Comparison of ENCODE assay signal across 8 cellular contexts in the genomic region with DNA sequence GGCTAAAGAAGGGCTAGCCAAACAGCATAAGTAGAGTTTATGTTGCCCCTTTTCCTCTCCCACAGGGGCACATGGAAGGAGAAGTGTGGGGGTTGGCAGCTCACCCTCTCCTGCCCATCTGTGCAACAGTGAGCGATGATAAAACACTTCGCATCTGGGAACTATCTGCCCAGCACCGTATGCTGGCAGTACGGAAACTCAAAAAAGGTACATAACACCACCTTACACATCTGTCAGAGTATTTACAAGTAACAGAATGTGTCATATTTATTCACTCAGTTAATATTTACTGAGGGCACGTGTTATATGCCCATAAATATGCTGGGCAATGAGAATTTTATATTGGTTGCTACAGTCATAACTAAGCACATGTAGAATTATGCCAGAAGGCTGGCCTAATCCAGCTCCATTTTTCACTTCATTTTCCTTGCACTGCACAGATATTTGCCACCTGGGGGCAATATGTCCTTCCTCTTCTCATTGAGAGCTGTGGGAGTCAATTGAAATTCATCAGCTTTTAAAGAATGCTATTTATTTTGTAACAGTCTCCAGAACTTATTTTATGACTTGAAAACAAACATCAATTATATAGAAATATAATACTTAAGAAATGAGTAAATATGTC.
A peak's percentile ranks its signal among the peaks of the same experiment; 100 is the strongest.
DNase-seq lines count a peak whose midpoint lies in the region; ATAC-seq, FAIRE-seq and TF ChIP-seq lines count a peak whose summit lies in the region.

No MANE protein-coding gene starts in this region.

- H3K79me2 ChIP-seq in H9 (ENCODE audit: insufficient read depth, low read length), result no peaks in the 10 kb centered on the region

- no peak overlapping the region for H2BK12ac ChIP-seq in H9 (ENCODE audit: insufficient read length, low read depth, low read length)

- no peak overlapping the region for H3K27ac ChIP-seq in C4-2B
- H3K27ac ChIP-seq in H9 (ENCODE audit: insufficient read length, low read depth, low read length), result no peak overlapping the region
- H3K27ac ChIP-seq in psoas muscle, result peak overlapping the region; percentile 64

- no CpG with 5 or more reads among the region's 5 CpGs for WGBS in H9 (ENCODE audit: extremely low coverage, insufficient read length, low lambda C conversion rate)
- 75 to 83% (median 76%) methylated on average over 5 of the region's 5 CpGs for WGBS in psoas muscle, 3 donors

- H3K4me1 ChIP-seq in H9 (ENCODE audit: insufficient read depth, low read length) (no peaks in the 10 kb centered on the region), psoas muscle (peaks cover 35% of the 10 kb centered on the region)

- H3K56ac ChIP-seq in H9 (ENCODE audit: insufficient read length, low read depth, low read length), result no peak overlapping the region

- H3K27me3 ChIP-seq in H9 (ENCODE audit: insufficient read depth, low read length) (no peaks in the 10 kb centered on the region), psoas muscle (ENCODE audit: insufficient read depth in 3 of 3, low read length in 2 of 3) (no peaks in the 10 kb centered on the region)

- no peak overlapping the region for H3T11ph ChIP-seq in H9 (ENCODE audit: low read length)

- H3K4me3 ChIP-seq in psoas muscle, result no peak overlapping the region

- no peak overlapping the region for H2AK5ac ChIP-seq in H9 (ENCODE audit: insufficient read length, low read length)

- H3K27me3 Mint-ChIP-seq in H9 (ENCODE audit: low read depth), result no peaks in the 10 kb centered on the region
- no peaks in the 10 kb centered on the region for H3K27me3 Mint-ChIP-seq in activated naive CD4-positive, alpha-beta T cell treated with anti-CD3 and anti-CD28 coated beads for 36 hours (ENCODE audit: low read depth)

- no peak overlapping the region for H3K4me2 ChIP-seq in H9 (ENCODE audit: insufficient read depth, insufficient read length, low read length)

- no peak for FAIRE-seq in GM12891 (lab: Jason Lieb, UNC)

- H3K79me1 ChIP-seq in H9 (ENCODE audit: insufficient read depth, low read depth, low read length, poor library complexity, severe bottlenecking), result no peaks in the 10 kb centered on the region

- H2BK5ac ChIP-seq in H9 (ENCODE audit: insufficient read length, low read length), result no peak overlapping the region

- H3K23ac ChIP-seq in H9 (ENCODE audit: insufficient read length, low read depth, low read length), result no peak overlapping the region

- H4K5ac ChIP-seq in H9 (ENCODE audit: insufficient read length, low read depth, low read length), result no peak overlapping the region

- no peak overlapping the region for H3K9ac ChIP-seq in H9 (ENCODE audit: extremely low read depth, insufficient read length, low read length)

- H3K18ac ChIP-seq in H9 (ENCODE audit: insufficient read length, low read depth, low read length), result no peak overlapping the region

- H2BK120ac ChIP-seq in H9 (ENCODE audit: low read depth, low read length, poor library complexity, severe bottlenecking), result no peak overlapping the region

- no peaks in the 10 kb centered on the region for H3K4me1 Mint-ChIP-seq in H9
- H3K4me1 Mint-ChIP-seq in activated naive CD4-positive, alpha-beta T cell treated with anti-CD3 and anti-CD28 coated beads for 36 hours (ENCODE audit: low read depth), result peaks cover 27% of the 10 kb centered on the region

- H4K20me1 ChIP-seq in H9 (ENCODE audit: control insufficient read depth, insufficient read depth, insufficient read length), result no peaks in the 10 kb centered on the region

- H2BK20ac ChIP-seq in H9 (ENCODE audit: low read depth, low read length, poor library complexity, severe bottlenecking), result no peak overlapping the region

- intact Hi-C loops in psoas muscle (cut with DNase I), result loop anchor here (5.0 to 10.0 kb wide), 4 partner anchors 75 to 273 kb away; no protein-coding TSS in a partner anchor
- intact Hi-C loops in activated naive CD4-positive, alpha-beta T cell treated with anti-CD3 and anti-CD28 coated beads for 36 hours (cut with micrococcal nuclease), result loop anchor here (1.0 to 5.0 kb wide), 9 partner anchors 115 to 718 kb away; partner anchors contain the start of genes CCDC88A, EML6 and PPP4R3B

- H3K9me3 ChIP-seq in H9 (ENCODE audit: control insufficient read depth, low read depth, low read length) (no peaks in the 10 kb centered on the region), psoas muscle (no peaks in the 10 kb centered on the region)

- H3K23me2 ChIP-seq in H9 (ENCODE audit: insufficient read length, low read depth, low read length, poor library complexity, severe bottlenecking), result no peaks in the 10 kb centered on the region

- H3K27ac Mint-ChIP-seq in H9, result no peak overlapping the region
- no peak overlapping the region for H3K27ac Mint-ChIP-seq in activated naive CD4-positive, alpha-beta T cell treated with anti-CD3 and anti-CD28 coated beads for 36 hours

- peak; percentile 70 for TF ChIP-seq CTCF in C4-2B (conservative IDR thresholded peaks at IDR 0.05)
- TF ChIP-seq CTCF in H9 (conservative IDR thresholded peaks at IDR 0.05), result peak; percentile 57
- TF ChIP-seq CTCF in psoas muscle (IDR thresholded peaks at IDR 0.05), result peak; percentile 59

- CTCF ChIA-PET in activated naive CD4-positive, alpha-beta T cell treated with anti-CD3 and anti-CD28 coated beads for 36 hours (lab: Charles Lee), result interaction anchor here (0.6 to 2.6 kb wide), 19 partner anchors 8 to 376 kb away, joined by 3 to 23 read pairs (median 4); no protein-coding TSS in a partner anchor

- H3K36me3 ChIP-seq in psoas muscle (ENCODE audit: insufficient read depth in 1 of 2, low read depth in 1 of 2), result no peaks in the 10 kb centered on the region

- no peaks in the 10 kb centered on the region for H3K9me3 Mint-ChIP-seq in H9
- no peaks in the 10 kb centered on the region for H3K9me3 Mint-ChIP-seq in activated naive CD4-positive, alpha-beta T cell treated with anti-CD3 and anti-CD28 coated beads for 36 hours

- H3K14ac ChIP-seq in H9 (ENCODE audit: insufficient read depth, low read length), result no peak overlapping the region

- ATAC-seq in psoas muscle, result peak; percentile 37 to 63 (median 47)
- no peak for ATAC-seq in HG03342 (IDR thresholded peaks at IDR 0.05; ENCODE audit: unreplicated experiment)

- no peak overlapping the region for H2AFZ ChIP-seq in H9 (ENCODE audit: low read length)

- no peak overlapping the region for H4K91ac ChIP-seq in H9 (ENCODE audit: insufficient read length, low read depth, low read length)

- DNase-seq in H9 (no peak), RPMI7951 (ENCODE audit: low read depth) (peak; percentile 53), fibroblast of the conjunctiva (ENCODE audit: low read depth) (peak; percentile 55), psoas muscle (no peak), GM12891 (ENCODE audit: insufficient read length, low spot score) (no peak)
- no peak for DNase-seq in activated naive CD4-positive, alpha-beta T cell treated with anti-CD3 and anti-CD28 coated beads for 36 hours

- no peak overlapping the region for H3K4ac ChIP-seq in H9 (ENCODE audit: low read depth, low read length)

- no peaks in the 10 kb centered on the region for H3K36me3 Mint-ChIP-seq in H9 (ENCODE audit: insufficient read depth in 1 of 3, low read depth in 3 of 3)
- no peaks in the 10 kb centered on the region for H3K36me3 Mint-ChIP-seq in activated naive CD4-positive, alpha-beta T cell treated with anti-CD3 and anti-CD28 coated beads for 36 hours (ENCODE audit: low read depth)

- no peak overlapping the region for H3K4me3 Mint-ChIP-seq in H9
- H3K4me3 Mint-ChIP-seq in activated naive CD4-positive, alpha-beta T cell treated with anti-CD3 and anti-CD28 coated beads for 36 hours, result no peak overlapping the region

- no peak for TF ChIP-seq POLR2A in GM12891 (IDR thresholded peaks at IDR 0.05; ENCODE audit: low read depth, low read length)

- H4K8ac ChIP-seq in H9 (replicated peaks; ENCODE audit: insufficient read length, low read depth, low read length), result no peak overlapping the region

- no peak overlapping the region for H2BK15ac ChIP-seq in H9 (ENCODE audit: low read depth, low read length)

TF ChIP-seq in GM12891, 5 proteins besides CTCF, POLR2A, EP300 and RAD21:
- TF ChIP-seq PAX5 (IDR thresholded peaks at IDR 0.05; ENCODE audit: insufficient read depth, low read length, severe bottlenecking), result no peak
- TF ChIP-seq TAF1 (IDR thresholded peaks at IDR 0.05; ENCODE audit: low read depth, low read length), result no peak
- no peak for TF ChIP-seq SPI1 (IDR thresholded peaks at IDR 0.05; ENCODE audit: low read depth, low read length)
- no peak for TF ChIP-seq POLR2AphosphoS5 (IDR thresholded peaks at IDR 0.05; ENCODE audit: low read depth, low read length)
- TF ChIP-seq POU2F2 (IDR thresholded peaks at IDR 0.05; ENCODE audit: low read depth, low read length), result no peak
TF ChIP-seq in GM12891: peak in this region for 0.

Comparison
In these comparisons a context has a peak if more than half of its experiments do, and no peak if none do; other contexts are left out.
1. DNase-seq: peak in RPMI7951 (single experiment) and fibroblast of the conjunctiva (single experiment); none in H9 (single experiment), psoas muscle (0 of 2), activated naive CD4-positive, alpha-beta T cell treated with anti-CD3 and anti-CD28 coated beads for 36 hours (single experiment) and GM12891 (single experiment).
2. Peak in every context shown above with its lines, with median percentiles within 50 percentile points of each other: CTCF ChIP-seq.